In the genomic region with DNA sequence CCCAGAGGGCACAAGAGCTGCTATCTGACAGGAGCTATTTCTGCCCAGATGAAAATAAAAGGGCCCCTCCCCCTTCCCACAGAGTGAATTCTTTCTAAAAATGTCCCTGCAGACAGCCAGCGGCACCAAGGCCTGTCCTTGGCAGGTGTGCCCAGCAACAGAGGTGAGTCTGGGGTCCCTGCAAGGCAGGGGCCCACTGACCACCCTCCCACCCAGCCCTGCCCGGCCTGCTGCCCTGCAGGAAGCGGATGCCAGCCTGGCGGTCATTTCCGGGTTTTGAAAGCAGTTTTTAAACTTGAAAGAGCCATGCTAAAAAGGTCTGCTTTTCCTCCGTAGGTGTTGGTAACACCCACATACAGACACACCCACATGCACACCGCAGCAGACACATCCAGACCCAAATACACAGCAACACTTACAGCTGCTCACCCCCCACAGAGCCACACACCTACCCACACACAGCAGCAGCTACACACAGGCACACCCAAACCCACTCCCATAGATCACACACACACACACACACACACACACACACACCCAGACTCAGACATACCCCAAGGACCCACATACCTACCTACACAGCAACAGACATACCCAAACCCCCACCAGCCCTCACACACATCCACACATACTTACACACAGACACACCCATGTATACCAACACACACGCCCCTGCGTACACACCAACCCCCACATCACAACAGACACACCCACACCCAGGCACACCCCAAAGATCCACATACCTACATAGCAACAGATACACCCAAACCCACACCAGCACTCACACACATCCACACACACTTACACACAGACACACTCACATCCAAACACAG, we compare ENCODE assay signal across 8 cellular contexts. TPM values are rescaled to one million over a fixed set of nuclear protein-coding genes. Genes with fewer than 3 reads are reported as not detected.
A peak's percentile ranks its signal among the peaks of the same experiment; 100 is the strongest.
DNase-seq lines count a peak whose midpoint lies in the region; ATAC-seq and TF ChIP-seq lines count a peak whose summit lies in the region.

No MANE protein-coding gene starts in this region.

- no peak for TF ChIP-seq POLR2A in IMR-90 (IDR thresholded peaks at IDR 0.05; ENCODE audit: low read depth, low read length)

- peak overlapping the region; percentile 70 for H3K18ac ChIP-seq in IMR-90 (ENCODE audit: low read depth, low read length)

- POLR2A ChIA-PET in IMR-90 (lab: Charles Lee; ENCODE audit: unreplicated experiment): interaction anchor here (0.6 kb wide), 1 partner anchor 128 kb away, joined by 3 read pairs; no protein-coding TSS in a partner anchor

- peak overlapping the region; percentile 92 for H2BK120ac ChIP-seq in IMR-90 (ENCODE audit: low read depth, low read length)

- H4K8ac ChIP-seq in IMR-90 (ENCODE audit: low read depth in 2 of 2, low read length in 2 of 2): peak overlapping the region; percentile 85 to 95

- peak overlapping the region; percentile 93 for H2BK20ac ChIP-seq in IMR-90 (ENCODE audit: low read depth, low read length)

- dilution Hi-C loops in IMR-90 (cut with HindIII; ENCODE audit: low sequenced_read_pairs, unreplicated experiment): no loop called here

- H4K91ac ChIP-seq in IMR-90 (ENCODE audit: insufficient read depth, low read depth, low read length): peak overlapping the region; percentile 95

- peak overlapping the region; percentile 99 for H3K4ac ChIP-seq in IMR-90 (ENCODE audit: low read depth, low read length)

- peak overlapping the region; percentile 82 for H3K9ac ChIP-seq in IMR-90 (ENCODE audit: low read depth, low read length)

- H3K36me3 ChIP-seq in IMR-90 (ENCODE audit: control insufficient read depth, insufficient read depth, low read length) (peaks cover 9% of the 10 kb centered on the region), lung (ENCODE audit: control insufficient read depth in 2 of 2, insufficient read depth in 2 of 2, low read length in 2 of 2) (peaks cover 0 to 4% of the 10 kb centered on the region in 2 donors)

- peak overlapping the region; percentile 89 for H3K4me2 ChIP-seq in IMR-90 (ENCODE audit: low read depth, low read length)

- BruUV-seq in IMR-90 (replicated peaks; lab: Mats Ljungman, UMichigan): no TSS peak

- in situ Hi-C loops in IMR-90 (cut with MboI; ENCODE audit: low sequenced_read_pairs): no loop called here

- no peak for TF ChIP-seq RAD21 in IMR-90 (IDR thresholded peaks at IDR 0.05; ENCODE audit: low read length)

- WGBS in IMR-90 (ENCODE audit: extremely low coverage in 2 of 2, insufficient read length in 1 of 2), 2 experiments: 45% methylated on average over 8 of the region's 9 CpGs; no CpG with 5 or more reads in 1 of the 2 experiments
- 4 to 5% methylated on average over 9 of the region's 9 CpGs for WGBS in lung, 2 donors

- CTCF ChIA-PET in IMR-90 (lab: Yijun Ruan, JAX): interaction anchor here (1.5 kb wide), 1 partner anchor 244 kb away, joined by 4 read pairs; no protein-coding TSS in a partner anchor

- H3K4me1 ChIP-seq in IMR-90 (ENCODE audit: control insufficient read depth, insufficient read depth, low read length): peaks cover 22% of the 10 kb centered on the region
- peaks cover 12 to 18% of the 10 kb centered on the region in 2 donors for H3K4me1 ChIP-seq in lung (ENCODE audit: control insufficient read depth in 2 of 2, insufficient read depth in 2 of 2, low read length in 2 of 2)

- no peak for TF ChIP-seq CTCF in IMR-90 (conservative IDR thresholded peaks at IDR 0.05; ENCODE audit: low read depth, low read length)
- no peak for TF ChIP-seq CTCF in lung (IDR thresholded peaks at IDR 0.05; ENCODE audit: control extremely low read depth, extremely low read depth)

- H3K27me3 ChIP-seq in IMR-90 (ENCODE audit: control insufficient read depth, insufficient read depth, low read length) (no peaks in the 10 kb centered on the region), lung (ENCODE audit: control insufficient read depth, insufficient read depth) (no peaks in the 10 kb centered on the region)

- no peak for ATAC-seq in IMR-90 (ENCODE audit: low read depth)
- no peak for ATAC-seq in lung (ENCODE audit: insufficient read depth, low FRiP score)
- no peak for ATAC-seq in HG03095 (IDR thresholded peaks at IDR 0.05; ENCODE audit: unreplicated experiment)

- H2AK5ac ChIP-seq in IMR-90 (ENCODE audit: low read depth, low read length): peak overlapping the region; percentile 97

- H3K4me3 ChIP-seq in IMR-90 (ENCODE audit: insufficient read depth, low read depth, low read length) (0 out of 2 replicates have a peak overlapping the region, but pooled peaks have one; percentile 42), lung (no peak overlapping the region)

- peak; percentile 67 for DNase-seq in NK-92 treated with Interleukin-12 subunit alpha and Interleukin-12 subunit beta, amount 100 ng/mL, for 24 hours (lab: John Stamatoyannopoulos, UW)
- DNase-seq in NK-92 (lab: John Stamatoyannopoulos, UW; ENCODE audit: unreplicated experiment) (no peak), IMR-90 (peak; percentile 10), cerebellar cortex (ENCODE audit: low spot score) (peak; percentile 42), lung (ENCODE audit: low spot score) (peak; percentile 72)
- DNase-seq in activated CD4-positive, CD25-positive, alpha-beta regulatory T cell treated with anti-CD3 and anti-CD28 coated beads, Interleukin-2, amount 50 U/mL, for 16 hours (ENCODE audit: low read depth, low spot score): peak; percentile 48
- peak; percentile 45 to 54 for DNase-seq in stimulated activated CD8-positive, alpha-beta memory T cell treated with anti-CD3 and anti-CD28 coated beads, Interleukin-7, amount 100 ng/mL, for 1 hour (ENCODE audit: low read depth in 2 of 2)

- H3K27ac ChIP-seq in IMR-90 (ENCODE audit: insufficient read depth, low read length) (peak overlapping the region; percentile 98), lung (ENCODE audit: low read depth in 1 of 2, low read length in 1 of 2) (peak overlapping the region; percentile 91 to 97)

- H3K9me3 ChIP-seq in IMR-90 (ENCODE audit: control insufficient read depth, insufficient read depth, low read length): no peaks in the 10 kb centered on the region
- H3K9me3 ChIP-seq in lung (ENCODE audit: control insufficient read depth in 2 of 2, insufficient read depth in 1 of 2, low read length in 1 of 2): no peaks in the 10 kb centered on the region

- H2AFZ ChIP-seq in IMR-90 (replicated peaks; ENCODE audit: low read length, poor library complexity): peak overlapping the region; percentile 95

- peak overlapping the region; percentile 36 for H3K56ac ChIP-seq in IMR-90 (ENCODE audit: extremely low read depth, insufficient read depth, low read length)

- peaks cover 7 to 20% of the 10 kb centered on the region in 2 experiments for H3K79me1 ChIP-seq in IMR-90 (ENCODE audit: low read depth in 1 of 2, low read length in 2 of 2)

- peak overlapping the region; percentile 96 for H3K14ac ChIP-seq in IMR-90 (replicated peaks; ENCODE audit: low read depth, low read length)

- peak overlapping the region; percentile 80 for H4K5ac ChIP-seq in IMR-90 (ENCODE audit: low read depth, low read length)

- H2BK5ac ChIP-seq in IMR-90 (ENCODE audit: low read depth, low read length, poor library complexity, severe bottlenecking): peak overlapping the region; percentile 98

- H2BK15ac ChIP-seq in IMR-90 (ENCODE audit: low read depth, low read length): peak overlapping the region; percentile 96; the same call in 2 of the 3 replicates

- H3K9me1 ChIP-seq in IMR-90 (ENCODE audit: insufficient read depth, low read length): peaks cover 15% of the 10 kb centered on the region

- H4K20me1 ChIP-seq in IMR-90 (ENCODE audit: insufficient read depth, low read length): peaks cover 14% of the 10 kb centered on the region

- peak overlapping the region; percentile 80 for H2AK9ac ChIP-seq in IMR-90 (replicated peaks; ENCODE audit: low read depth, low read length, poor library complexity)

- intact Hi-C loops in IMR-90 (cut with micrococcal nuclease): loop anchor here (1.0 to 5.0 kb wide), 2 partner anchors 41 to 112 kb away; no protein-coding TSS in a partner anchor

- H3K23ac ChIP-seq in IMR-90 (ENCODE audit: low read depth, low read length): peak overlapping the region; percentile 97

TF ChIP-seq in IMR-90, 13 proteins besides CTCF, POLR2A, EP300 and RAD21 (continues in another document):
- TF ChIP-seq FOS (IDR thresholded peaks at IDR 0.05; ENCODE audit: low read depth, low read length): no peak
- TF ChIP-seq BHLHE40 (IDR thresholded peaks at IDR 0.05; ENCODE audit: low read depth, low read length): no peak
- TF ChIP-seq RCOR1 (IDR thresholded peaks at IDR 0.05; ENCODE audit: insufficient replicate concordance, low read length): no peak
- no peak for TF ChIP-seq MXI1 (IDR thresholded peaks at IDR 0.05; ENCODE audit: borderline replicate concordance, low read depth, low read length)
- TF ChIP-seq, protein P1, sequence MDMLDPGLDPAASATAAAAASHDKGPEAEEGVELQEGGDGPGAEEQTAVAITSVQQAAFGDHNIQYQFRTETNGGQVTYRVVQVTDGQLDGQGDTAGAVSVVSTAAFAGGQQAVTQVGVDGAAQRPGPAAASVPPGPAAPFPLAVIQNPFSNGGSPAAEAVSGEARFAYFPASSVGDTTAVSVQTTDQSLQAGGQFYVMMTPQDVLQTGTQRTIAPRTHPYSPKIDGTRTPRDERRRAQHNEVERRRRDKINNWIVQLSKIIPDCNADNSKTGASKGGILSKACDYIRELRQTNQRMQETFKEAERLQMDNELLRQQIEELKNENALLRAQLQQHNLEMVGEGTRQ (IDR thresholded peaks at IDR 0.05; ENCODE audit: low read depth, low read length): no peak
- no peak for TF ChIP-seq CEBPB (IDR thresholded peaks at IDR 0.05; ENCODE audit: low read depth, low read length)
- no peak for TF ChIP-seq RFX5 (IDR thresholded peaks at IDR 0.05; ENCODE audit: low read depth, low read length)
- no peak for TF ChIP-seq NFE2L2 (IDR thresholded peaks at IDR 0.05; ENCODE audit: low read depth, low read length)
- TF ChIP-seq, protein P2, sequence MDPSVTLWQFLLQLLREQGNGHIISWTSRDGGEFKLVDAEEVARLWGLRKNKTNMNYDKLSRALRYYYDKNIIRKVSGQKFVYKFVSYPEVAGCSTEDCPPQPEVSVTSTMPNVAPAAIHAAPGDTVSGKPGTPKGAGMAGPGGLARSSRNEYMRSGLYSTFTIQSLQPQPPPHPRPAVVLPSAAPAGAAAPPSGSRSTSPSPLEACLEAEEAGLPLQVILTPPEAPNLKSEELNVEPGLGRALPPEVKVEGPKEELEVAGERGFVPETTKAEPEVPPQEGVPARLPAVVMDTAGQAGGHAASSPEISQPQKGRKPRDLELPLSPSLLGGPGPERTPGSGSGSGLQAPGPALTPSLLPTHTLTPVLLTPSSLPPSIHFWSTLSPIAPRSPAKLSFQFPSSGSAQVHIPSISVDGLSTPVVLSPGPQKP (IDR thresholded peaks at IDR 0.05; ENCODE audit: borderline replicate concordance, low read depth, low read length): no peak
- no peak for TF ChIP-seq MAZ (IDR thresholded peaks at IDR 0.05; ENCODE audit: borderline replicate concordance, low read depth, low read length)
- TF ChIP-seq SMC3 (IDR thresholded peaks at IDR 0.05; ENCODE audit: low read depth, low read length): no peak

RNA-seq across cellular contexts. Expression of a gene that starts 7.6 kb away (rescaled TPM):
- total RNA-seq in IMR-90 (2012; rRNA removed) (1.8 and 2.2 TPM in 2 replicates), lung (100 to 1,000 TPM in 1 of 2 donors, 10 to 100 TPM in 1; 63.1 to 110 TPM)
- polyA plus RNA-seq in IMR-90 (2012; rRNA removed) (20.1 and 20.8 TPM in 2 replicates), lung (10 to 100 TPM; 38.3 to 70.1 TPM)
- 8.6 and 34.8 TPM in 2 replicates for polyA plus RNA-seq in IMR-90 (2012; cell fraction: cytosol; rRNA removed)
- polyA plus RNA-seq in IMR-90 (2012; cell fraction: nucleus; rRNA removed; ENCODE audit: low replicate concordance): 19.6 and 31.4 TPM in 2 replicates

Comparison
In these comparisons a context has a peak if more than half of its experiments do, and no peak if none do; other contexts are left out.
1. RNA of a gene that starts 7.6 kb away (total RNA-seq): 63.1 to 110 TPM in lung; 1.8 to 2.2 TPM in IMR-90; every median in the first group is over 10 times any median in the second.